ENCODE assay signal across 8 cellular contexts in the genomic region with DNA sequence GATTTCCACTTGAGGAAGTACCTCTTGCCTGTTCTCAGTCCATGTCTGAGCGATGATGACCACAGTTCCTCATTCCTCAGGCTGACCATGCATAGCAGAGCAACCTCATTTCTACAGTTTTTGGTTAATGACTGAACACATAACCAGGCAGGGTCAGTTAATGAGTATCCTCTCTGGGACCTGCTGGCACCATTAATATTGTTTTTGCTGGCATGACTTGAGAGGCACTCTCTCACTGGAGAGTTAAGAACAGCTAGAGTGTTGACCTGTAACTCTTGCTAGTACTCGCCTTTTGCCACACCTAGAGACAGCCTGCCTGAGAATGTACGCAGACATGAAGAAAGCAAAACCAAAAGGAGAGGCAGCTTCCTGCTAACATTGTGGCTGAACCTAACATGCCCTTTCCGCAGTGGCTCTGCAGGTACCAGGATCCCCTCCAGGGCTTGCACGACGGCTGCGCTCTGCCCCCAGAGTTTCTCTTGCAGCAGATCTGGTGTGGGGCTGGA. TPM values are rescaled to one million over a fixed set of nuclear protein-coding genes. Genes with fewer than 3 reads are reported as not detected.
DNase-seq lines count a peak whose midpoint lies in the region; ATAC-seq, FAIRE-seq and TF ChIP-seq lines count a peak whose summit lies in the region.

No MANE protein-coding gene starts in this region.

- peaks cover 30% of the 10 kb centered on the region for H3K4me1 Mint-ChIP-seq in stimulated activated memory B cell treated with anti-CD40 and anti-IgM and Interleukin-4, amounts not matched to agents 10 μg/mL and 1 μg/mL and 100 μg/mL, for 72 hours

- H3K79me2 ChIP-seq in SK-N-SH (ENCODE audit: insufficient read depth) = no peaks in the 10 kb centered on the region

- no peak overlapping the region for H2AFZ ChIP-seq in SK-N-SH (ENCODE audit: low read depth)

- H3K9ac ChIP-seq in SK-N-SH = no peak overlapping the region

- H3K4me1 ChIP-seq in right lobe of liver (peaks cover 0 to 36% (median 16%) of the 10 kb centered on the region in 4 donors), SK-N-SH (ENCODE audit: control insufficient read depth in 1 of 2, insufficient read depth in 2 of 2, low read depth in 1 of 2, low read length in 1 of 2) (no peaks in the 10 kb centered on the region; a peak in 2 of 4 replicates)

- H3K27me3 ChIP-seq in right lobe of liver (no peaks in the 10 kb centered on the region), SK-N-SH (ENCODE audit: insufficient read depth) (no peaks in the 10 kb centered on the region)

- ATAC-seq in HG02571 (IDR thresholded peaks at IDR 0.05; ENCODE audit: unreplicated experiment) = peak; percentile 81
- ATAC-seq in right lobe of liver = peak; percentile 89 to 96 (median 92)
- peak; percentile 97 for ATAC-seq in stimulated activated memory B cell treated with anti-CD40 and anti-IgM and Interleukin-4, amounts not matched to agents 10 μg/mL and 1 μg/mL and 100 μg/mL, for 72 hours

- TF ChIP-seq POLR2A in GM12891 (IDR thresholded peaks at IDR 0.05; ENCODE audit: low read depth, low read length) (no peak), right lobe of liver (IDR thresholded peaks at IDR 0.05) (peak; percentile 42)

- intact Hi-C loops in right lobe of liver (cut with DNase I) = no loop called here

- H4K20me1 ChIP-seq in SK-N-SH (ENCODE audit: insufficient read depth) = no peaks in the 10 kb centered on the region

- H3K27me3 Mint-ChIP-seq in stimulated activated memory B cell treated with anti-CD40 and anti-IgM and Interleukin-4, amounts not matched to agents 10 μg/mL and 1 μg/mL and 100 μg/mL, for 72 hours = no peaks in the 10 kb centered on the region

- peak overlapping the region; percentile 96 for H3K27ac Mint-ChIP-seq in stimulated activated memory B cell treated with anti-CD40 and anti-IgM and Interleukin-4, amounts not matched to agents 10 μg/mL and 1 μg/mL and 100 μg/mL, for 72 hours

- CTCF ChIA-PET in SK-N-SH (lab: Yijun Ruan, JAX) = interaction anchor here (0.9 to 2.8 kb wide), 3 partner anchors 13 to 24 kb away, joined by 3 to 20 read pairs (median 3); a partner anchor contains a TSS

- H3K4me3 ChIP-seq in right lobe of liver (peak overlapping the region in 1 of 3 donors; percentile 14), SK-N-SH (ENCODE audit: low read depth in 2 of 2, low read length in 1 of 2) (no peak overlapping the region)

- H3K9me3 Mint-ChIP-seq in stimulated activated memory B cell treated with anti-CD40 and anti-IgM and Interleukin-4, amounts not matched to agents 10 μg/mL and 1 μg/mL and 100 μg/mL, for 72 hours = no peaks in the 10 kb centered on the region

- FAIRE-seq in GM12891 (lab: Jason Lieb, UNC) = peak; percentile 98

- H3K36me3 ChIP-seq in right lobe of liver (peaks cover 0 to 34% (median 4%) of the 10 kb centered on the region in 4 donors), SK-N-SH (replicated peaks in 1 of 2; ENCODE audit: control insufficient read depth in 1 of 2, insufficient read depth in 2 of 2, low read length in 1 of 2) (peaks cover 2 to 12% of the 10 kb centered on the region in 2 experiments)

- no peak for TF ChIP-seq CTCF in right lobe of liver (IDR thresholded peaks at IDR 0.05)
- TF ChIP-seq CTCF in SK-N-SH (IDR thresholded peaks at IDR 0.05) = no peak

- no peak for TF ChIP-seq RAD21 in SK-N-SH (IDR thresholded peaks at IDR 0.05; ENCODE audit: low read length)

- no peak overlapping the region for H3K4me2 ChIP-seq in SK-N-SH

- DNase-seq in GM12891 (ENCODE audit: insufficient read length, low spot score) (no peak), NOMO-1 treated with DMSO at 0.1 percent for 48 hours (lab: John Stamatoyannopoulos, UW; ENCODE audit: unreplicated experiment) (peak; percentile 68), right lobe of liver (peak in 2 of 3 donors; percentile 31 to 74), SK-N-SH (no peak), middle frontal gyrus (ENCODE audit: extremely low spot score, low spot score) (no peak)
- peak; percentile 79 for DNase-seq in activated effector memory CD4-positive, alpha-beta T cell treated with anti-CD3 and anti-CD28 coated beads, Interleukin-2, amount 50 U/mL, for 16 hours

- H3K9me3 ChIP-seq in right lobe of liver = no peaks in the 10 kb centered on the region
- no peaks in the 10 kb centered on the region for H3K9me3 ChIP-seq in SK-N-SH

- H3F3A ChIP-seq in SK-N-SH (replicated peaks; ENCODE audit: insufficient read depth) = no peaks in the 10 kb centered on the region

- 16% methylated on average over 7 of the region's 7 CpGs for WGBS in right lobe of liver (ENCODE audit: insufficient coverage, low coverage, low lambda C conversion rate, missing lambda C conversion rate)
- WGBS in SK-N-SH (ENCODE audit: low lambda C conversion rate) = 71% methylated on average over 6 of the region's 7 CpGs

- POLR2A ChIA-PET in SK-N-SH (lab: Yijun Ruan, JAX) = no interaction called here

- H3K9me2 ChIP-seq in SK-N-SH = no peaks in the 10 kb centered on the region

- H3K27ac ChIP-seq in right lobe of liver = peak overlapping the region; percentile 12 to 58 (median 34)
- H3K27ac ChIP-seq in SK-N-SH (ENCODE audit: low read depth in 2 of 2, low read length in 1 of 2) = no peak overlapping the region

- peak overlapping the region; percentile 77 for H3K4me3 Mint-ChIP-seq in stimulated activated memory B cell treated with anti-CD40 and anti-IgM and Interleukin-4, amounts not matched to agents 10 μg/mL and 1 μg/mL and 100 μg/mL, for 72 hours

- H3K36me3 Mint-ChIP-seq in stimulated activated memory B cell treated with anti-CD40 and anti-IgM and Interleukin-4, amounts not matched to agents 10 μg/mL and 1 μg/mL and 100 μg/mL, for 72 hours = peaks cover 13% of the 10 kb centered on the region

- TF ChIP-seq EP300 in SK-N-SH (IDR thresholded peaks at IDR 0.05; ENCODE audit: borderline replicate concordance in 1 of 2, low read depth in 1 of 2, low read length in 1 of 2) = no peak

TF ChIP-seq in GM12891, 5 proteins besides CTCF, POLR2A, EP300 and RAD21:
- TF ChIP-seq POU2F2 (IDR thresholded peaks at IDR 0.05; ENCODE audit: low read depth, low read length) (no peak; the same call in 1 of the 2 replicates), SPI1 (IDR thresholded peaks at IDR 0.05; ENCODE audit: low read depth, low read length) (peak; percentile 93), POLR2AphosphoS5 (IDR thresholded peaks at IDR 0.05; ENCODE audit: low read depth, low read length) (peak; percentile 49; the same call in 1 of the 2 replicates), TAF1 (IDR thresholded peaks at IDR 0.05; ENCODE audit: low read depth, low read length) (peak; percentile 52; the same call in 1 of the 2 replicates), PAX5 (IDR thresholded peaks at IDR 0.05; ENCODE audit: insufficient read depth, low read length, severe bottlenecking) (peak; percentile 7)

TF ChIP-seq in SK-N-SH, 30 proteins besides CTCF, POLR2A, EP300 and RAD21:
- TF ChIP-seq, protein P1, sequence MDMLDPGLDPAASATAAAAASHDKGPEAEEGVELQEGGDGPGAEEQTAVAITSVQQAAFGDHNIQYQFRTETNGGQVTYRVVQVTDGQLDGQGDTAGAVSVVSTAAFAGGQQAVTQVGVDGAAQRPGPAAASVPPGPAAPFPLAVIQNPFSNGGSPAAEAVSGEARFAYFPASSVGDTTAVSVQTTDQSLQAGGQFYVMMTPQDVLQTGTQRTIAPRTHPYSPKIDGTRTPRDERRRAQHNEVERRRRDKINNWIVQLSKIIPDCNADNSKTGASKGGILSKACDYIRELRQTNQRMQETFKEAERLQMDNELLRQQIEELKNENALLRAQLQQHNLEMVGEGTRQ (IDR thresholded peaks at IDR 0.05; ENCODE audit: borderline replicate concordance, low read depth, low read length) = no peak
- TF ChIP-seq POLR2AphosphoS5 (IDR thresholded peaks at IDR 0.05; ENCODE audit: low read depth, low read length) = no peak
- TF ChIP-seq RCOR1 (IDR thresholded peaks at IDR 0.05; ENCODE audit: low read length) = no peak
- no peak for TF ChIP-seq YY1 (IDR thresholded peaks at IDR 0.05; ENCODE audit: low read depth)
- no peak for TF ChIP-seq NFIC (IDR thresholded peaks at IDR 0.05; ENCODE audit: borderline replicate concordance)
- no peak for TF ChIP-seq FOXM1 (IDR thresholded peaks at IDR 0.05; ENCODE audit: low read depth)
- no peak for TF ChIP-seq GATA2 (CRISPR knock-in tag; IDR thresholded peaks at IDR 0.05)
- no peak for TF ChIP-seq RFX5 (IDR thresholded peaks at IDR 0.05; ENCODE audit: low read length)
- TF ChIP-seq, protein P2, sequence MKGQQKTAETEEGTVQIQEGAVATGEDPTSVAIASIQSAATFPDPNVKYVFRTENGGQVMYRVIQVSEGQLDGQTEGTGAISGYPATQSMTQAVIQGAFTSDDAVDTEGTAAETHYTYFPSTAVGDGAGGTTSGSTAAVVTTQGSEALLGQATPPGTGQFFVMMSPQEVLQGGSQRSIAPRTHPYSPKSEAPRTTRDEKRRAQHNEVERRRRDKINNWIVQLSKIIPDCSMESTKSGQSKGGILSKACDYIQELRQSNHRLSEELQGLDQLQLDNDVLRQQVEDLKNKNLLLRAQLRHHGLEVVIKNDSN (IDR thresholded peaks at IDR 0.05; ENCODE audit: borderline replicate concordance, low read depth) = no peak
- TF ChIP-seq TAF1 (IDR thresholded peaks at IDR 0.05; ENCODE audit: borderline replicate concordance, low read depth, low read length) = no peak

RNA-seq across cellular contexts. Expression of a gene that starts 23.9 kb away (rescaled TPM):
- polyA plus RNA-seq in GM12891 (2012; ENCODE audit: low read depth, missing spikeins) = 18.7 TPM
- 100 to 1,000 TPM in 3 of 6 experiments, 10 to 100 TPM in 3; 43.4 to 115 (median 80.3) TPM for total RNA-seq in right lobe of liver
- 18.6 and 20.9 TPM in 2 replicates for polyA plus RNA-seq in SK-N-SH (2012; rRNA removed)
- polyA plus RNA-seq in SK-N-SH (2012; cell fraction: cytosol; rRNA removed) = 17.8 and 20.0 TPM in 2 replicates
- polyA plus RNA-seq in SK-N-SH (2012; cell fraction: nucleus; rRNA removed) = 13.8 and 15.3 TPM in 2 replicates

RNA-seq across cellular contexts. Expression of a gene that starts 24.0 kb away (rescaled TPM):
- polyA plus RNA-seq in GM12891 (2012; ENCODE audit: low read depth, missing spikeins) = 0.32 TPM
- total RNA-seq in right lobe of liver = 1 to 10 TPM in 3 of 6 experiments, under 1 TPM in 3; 0.29 to 2.7 (median 1.0) TPM
- polyA plus RNA-seq in SK-N-SH (2012; rRNA removed) = 0.30 and 0.47 TPM in 2 replicates
- polyA plus RNA-seq in SK-N-SH (2012; cell fraction: cytosol; rRNA removed) = 0.31 and 0.47 TPM in 2 replicates
- polyA plus RNA-seq in SK-N-SH (2012; cell fraction: nucleus; rRNA removed) = 0.02 and 0.19 TPM in 2 replicates

RNA-seq across cellular contexts. Expression of a gene that starts 44.4 kb away (rescaled TPM):
- polyA plus RNA-seq in GM12891 (2012; ENCODE audit: low read depth, missing spikeins) = 24.3 TPM
- 1 to 10 TPM; 2.0 to 9.6 (median 5.0) TPM for total RNA-seq in right lobe of liver
- 2.5 and 3.5 TPM in 2 replicates for polyA plus RNA-seq in SK-N-SH (2012; rRNA removed)
- 3.5 and 3.7 TPM in 2 replicates for polyA plus RNA-seq in SK-N-SH (2012; cell fraction: cytosol; rRNA removed)
- polyA plus RNA-seq in SK-N-SH (2012; cell fraction: nucleus; rRNA removed) = 1.6 and 4.0 TPM in 2 replicates

RNA-seq across cellular contexts. Expression of a gene that starts 51.4 kb away (rescaled TPM):
- 218 TPM for polyA plus RNA-seq in GM12891 (2012; ENCODE audit: low read depth, missing spikeins)
- 100 to 1,000 TPM in 4 of 6 experiments, 10 to 100 TPM in 2; 92.0 to 131 (median 106) TPM for total RNA-seq in right lobe of liver
- polyA plus RNA-seq in SK-N-SH (2012; rRNA removed) = 125 and 167 TPM in 2 replicates
- 160 and 162 TPM in 2 replicates for polyA plus RNA-seq in SK-N-SH (2012; cell fraction: cytosol; rRNA removed)
- polyA plus RNA-seq in SK-N-SH (2012; cell fraction: nucleus; rRNA removed) = 124 and 210 TPM in 2 replicates

Comparison
In these comparisons a context has a peak if more than half of its experiments do, and no peak if none do; other contexts are left out.
1. DNase-seq: peak in NOMO-1 treated with DMSO at 0.1 percent for 48 hours (single experiment), activated effector memory CD4-positive, alpha-beta T cell treated with anti-CD3 and anti-CD28 coated beads, Interleukin-2, amount 50 U/mL, for 16 hours (single experiment) and right lobe of liver (2 of 3); none in GM12891 (single experiment), SK-N-SH (single experiment) and middle frontal gyrus (single experiment).
2. H3K27ac ChIP-seq: peak in right lobe of liver (3 of 3); none in SK-N-SH (0 of 2).
3. Peak in every context shown above with its lines, with median percentiles within 50 percentile points of each other: ATAC-seq.